In genomic region chr1:204152310-204153044, GRCh38 we compare ENCODE assay signal across 1 cellular context.
TF ChIP-seq lines count a peak whose summit lies in the region.

No MANE protein-coding gene starts in this region.

TF ChIP-seq in WTC11, 78 proteins besides CTCF, POLR2A, EP300 and RAD21 (continued from another document):
- TF ChIP-seq AR (CRISPR knock-in tag; IDR thresholded peaks at IDR 0.05): no peak
- TF ChIP-seq GABPB1 (CRISPR knock-in tag; IDR thresholded peaks at IDR 0.05): no peak
TF ChIP-seq in WTC11: peak in this region for 2.
